8 cellular contexts compared by ENCODE assay signal in the genomic region with DNA sequence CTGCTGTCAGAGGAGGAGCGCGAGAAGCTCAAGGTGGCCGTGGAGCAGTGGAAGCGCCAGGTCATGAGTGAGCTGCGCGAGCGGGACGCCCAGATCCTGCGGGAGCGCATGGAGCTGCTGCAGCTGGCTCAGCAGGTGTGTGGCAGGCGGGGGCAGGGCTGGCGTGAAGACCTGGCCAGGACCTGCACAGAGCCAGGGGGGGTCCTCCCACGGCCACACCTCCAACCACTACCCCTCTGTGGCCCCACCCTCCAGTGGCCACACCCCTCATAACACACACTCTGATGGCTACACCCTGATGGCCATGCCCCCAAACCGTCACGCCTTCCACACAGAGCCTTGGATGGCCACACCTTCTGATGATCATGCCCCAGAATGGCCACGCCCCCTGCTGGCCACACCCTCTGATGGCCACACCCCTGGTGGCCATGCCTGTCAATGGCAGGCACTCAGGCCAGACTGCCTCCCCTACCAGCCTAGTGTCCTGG. TPM values are rescaled to one million over a fixed set of nuclear protein-coding genes. Genes with fewer than 3 reads are reported as not detected.
DNase-seq lines count a peak whose midpoint lies in the region; ATAC-seq and TF ChIP-seq lines count a peak whose summit lies in the region.

No MANE protein-coding gene starts in this region.

- no peaks in the 10 kb centered on the region for H3K9me3 ChIP-seq in vagina

- no peaks in the 10 kb centered on the region for H3K4me1 ChIP-seq in vagina

- no peak for TF ChIP-seq POLR2A in vagina (IDR thresholded peaks at IDR 0.05)

- peaks cover 2% of the 10 kb centered on the region for H3K36me3 Mint-ChIP-seq in activated CD4-positive, alpha-beta T cell treated with anti-CD3 and anti-CD28 coated beads, Interleukin-2, amount 10 ng/mL, durations not matched to agents 7 days and 5 days (ENCODE audit: low read depth)

- no peaks in the 10 kb centered on the region for H3K27me3 ChIP-seq in vagina

- POLR2A ChIA-PET in activated CD4-positive, alpha-beta T cell treated with anti-CD3 and anti-CD28 coated beads, Interleukin-2, amount 10 ng/mL, durations not matched to agents 7 days and 5 days (lab: Charles Lee): no interaction called here

- DNase-seq in CMK (ENCODE audit: low read depth) (peak; percentile 35), LNCaP clone FGC (ENCODE audit: low read depth) (peak; percentile 96), iPS-NIHi11 (ENCODE audit: low spot score) (peak; percentile 97), inferior parietal cortex (ENCODE audit: extremely low spot score) (no peak), vagina (ENCODE audit: extremely low spot score in 2 of 2) (no peak), kidney glomerular epithelial cell (lab: John Stamatoyannopoulos, UW) (no peak)
- peak; percentile 40 for DNase-seq in activated CD4-positive, alpha-beta T cell treated with anti-CD3 and anti-CD28 coated beads, Interleukin-2, amount 10 ng/mL, durations not matched to agents 7 days and 5 days

- peak overlapping the region; percentile 41 for H3K4me3 ChIP-seq in LNCaP clone FGC (ENCODE audit: low read depth, low read length)
- H3K4me3 ChIP-seq in vagina: no peak overlapping the region

- CTCF ChIA-PET in activated CD4-positive, alpha-beta T cell treated with anti-CD3 and anti-CD28 coated beads, Interleukin-2, amount 10 ng/mL, durations not matched to agents 7 days and 5 days (lab: Charles Lee): interaction anchor here (0.6 to 1.4 kb wide), 2 partner anchors 21 to 25 kb away, joined by 3 read pairs; no protein-coding TSS in a partner anchor

- no peak overlapping the region for H3K4me3 Mint-ChIP-seq in activated CD4-positive, alpha-beta T cell treated with anti-CD3 and anti-CD28 coated beads, Interleukin-2, amount 10 ng/mL, durations not matched to agents 7 days and 5 days

- H3K27me3 Mint-ChIP-seq in activated CD4-positive, alpha-beta T cell treated with anti-CD3 and anti-CD28 coated beads, Interleukin-2, amount 10 ng/mL, durations not matched to agents 7 days and 5 days: no peaks in the 10 kb centered on the region

- no peaks in the 10 kb centered on the region for H3K36me3 ChIP-seq in vagina

- peak; percentile 80 for ATAC-seq in GM19438 (IDR thresholded peaks at IDR 0.05; ENCODE audit: low read depth, unreplicated experiment)

- TF ChIP-seq CTCF in LNCaP clone FGC (IDR thresholded peaks at IDR 0.05; ENCODE audit: control insufficient read depth, extremely low read depth, insufficient read depth) (no peak), vagina (IDR thresholded peaks at IDR 0.05) (no peak)

- no peak overlapping the region for H3K27ac Mint-ChIP-seq in activated CD4-positive, alpha-beta T cell treated with anti-CD3 and anti-CD28 coated beads, Interleukin-2, amount 10 ng/mL, durations not matched to agents 7 days and 5 days

- intact Hi-C loops in vagina (cut with DNase I): no loop called here

- peaks cover 37% of the 10 kb centered on the region for H3K4me1 Mint-ChIP-seq in activated CD4-positive, alpha-beta T cell treated with anti-CD3 and anti-CD28 coated beads, Interleukin-2, amount 10 ng/mL, durations not matched to agents 7 days and 5 days

- no peaks in the 10 kb centered on the region for H3K9me3 Mint-ChIP-seq in activated CD4-positive, alpha-beta T cell treated with anti-CD3 and anti-CD28 coated beads, Interleukin-2, amount 10 ng/mL, durations not matched to agents 7 days and 5 days

- no peak overlapping the region for H3K27ac ChIP-seq in vagina

RNA-seq across cellular contexts. Expression of a gene that starts 23.4 kb away (rescaled TPM):
- 1 to 10 TPM; 1.2 to 1.6 TPM for total RNA-seq in activated CD4-positive, alpha-beta T cell treated with anti-CD3 and anti-CD28 coated beads, Interleukin-2, amount 10 ng/mL, durations not matched to agents 7 days and 5 days
- 0.49 TPM for total RNA-seq in vagina

Comparison
In these comparisons a context has a peak if more than half of its experiments do, and no peak if none do; other contexts are left out.
1. DNase-seq: peak in CMK (single experiment), LNCaP clone FGC (single experiment), activated CD4-positive, alpha-beta T cell treated with anti-CD3 and anti-CD28 coated beads, Interleukin-2, amount 10 ng/mL, durations not matched to agents 7 days and 5 days (single experiment) and iPS-NIHi11 (single experiment); none in inferior parietal cortex (single experiment), vagina (0 of 2) and kidney glomerular epithelial cell (single experiment).